Comparison of ENCODE assay signal across 17 cellular contexts in the genomic region with DNA sequence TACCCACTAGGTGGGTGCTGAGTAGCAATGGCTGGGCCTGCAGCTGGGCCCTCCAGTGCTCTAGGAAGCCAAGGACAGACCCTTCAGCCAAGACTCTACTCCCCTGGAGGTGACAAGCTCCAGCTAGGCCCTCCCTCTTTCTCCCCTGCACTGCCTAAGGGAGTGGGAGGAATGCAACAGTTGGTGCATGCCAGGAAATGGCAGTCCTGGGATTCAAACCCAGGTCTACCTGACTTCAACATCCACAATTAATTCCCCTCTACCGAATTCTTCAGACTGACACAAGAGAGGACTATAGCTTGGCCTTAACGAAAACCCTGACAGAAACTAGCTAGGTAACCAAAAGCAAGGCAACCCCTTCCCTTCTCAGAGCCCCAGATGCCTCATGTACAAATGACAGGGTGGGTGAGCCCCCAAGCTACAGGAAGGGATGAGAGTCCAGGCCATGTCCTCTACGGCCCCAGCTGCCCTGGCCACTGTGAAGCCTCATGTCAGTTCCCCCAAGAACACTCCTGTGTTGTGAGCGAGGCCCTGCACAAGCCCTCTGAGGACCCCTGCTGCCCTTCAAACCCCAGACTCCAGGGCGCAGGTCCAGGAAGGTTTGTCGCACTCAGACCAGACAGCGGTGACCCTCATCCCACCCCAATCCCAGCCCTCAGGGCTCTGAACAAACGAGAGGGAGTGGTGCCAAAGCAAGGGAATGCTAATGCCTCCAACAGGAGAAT.
A peak's percentile ranks its signal among the peaks of the same experiment; 100 is the strongest.
DNase-seq lines count a peak whose midpoint lies in the region; ATAC-seq and TF ChIP-seq lines count a peak whose summit lies in the region.
"Had no signal": no experiment of that assay in that cellular context is flagged by ENCODE, and none has a peak within 500 bp of the region (broad histone marks: within the 10 kb centered on the region; RNA-seq: fewer than 3 reads in every experiment).

No MANE protein-coding gene starts in this region.

- peak overlapping the region; percentile 7 for H3K27ac ChIP-seq in DND-41 (ENCODE audit: low read length)
- peak overlapping the region; percentile 90 for H3K27ac ChIP-seq in WERI-Rb-1
- H3K27ac ChIP-seq in left ventricle myocardium inferior (replicated peaks), result peak overlapping the region; percentile 32
- peak overlapping the region; percentile 88 to 94 (median 92) for H3K27ac ChIP-seq in gastrocnemius medialis
- H3K27ac ChIP-seq: suprapubic skin had no signal

- no peak for TF ChIP-seq POLR2A in gastrocnemius medialis (IDR thresholded peaks at IDR 0.05)

- ATAC-seq in DND-41 (ENCODE audit: insufficient read depth, low read depth), result no peak
- ATAC-seq in gastrocnemius medialis, result no peak
- ATAC-seq in HG02852 (IDR thresholded peaks at IDR 0.05; ENCODE audit: unreplicated experiment), result no peak
- ATAC-seq: activated CD4-positive, CD25-positive, alpha-beta regulatory T cell treated with anti-CD3 and anti-CD28 coated beads, Interleukin-2, amount 50 U/mL, for 24 hours; GM12878; PC-3 had no signal

- intact Hi-C loops in left ventricle myocardium inferior (cut with micrococcal nuclease), result no loop called here
- intact Hi-C loops in gastrocnemius medialis (cut with DNase I; ENCODE audit: low total_unique reads), result no loop called here

- H3K36me3 ChIP-seq in DND-41 (ENCODE audit: insufficient read depth, low read length), result no peaks in the 10 kb centered on the region
- H3K36me3 ChIP-seq in WERI-Rb-1, result peaks cover 41% of the 10 kb centered on the region
- H3K36me3 ChIP-seq in left ventricle myocardium inferior, result no peaks in the 10 kb centered on the region
- no peaks in the 10 kb centered on the region for H3K36me3 ChIP-seq in gastrocnemius medialis
- H3K36me3 ChIP-seq: spleen, suprapubic skin had no signal

- H3K9ac ChIP-seq in DND-41 (ENCODE audit: low read depth, low read length), result no peak overlapping the region

- H3K4me3 ChIP-seq in DND-41 (ENCODE audit: low read depth in 1 of 2, low read length in 2 of 2), result no peak overlapping the region
- H3K4me3 ChIP-seq in WERI-Rb-1 (ENCODE audit: low read depth, low read length), result no peak overlapping the region
- no peak overlapping the region for H3K4me3 ChIP-seq in left ventricle myocardium inferior
- no peak overlapping the region for H3K4me3 ChIP-seq in gastrocnemius medialis
- H3K4me3 ChIP-seq: GM12878, spleen, suprapubic skin had no signal

- H4K20me1 ChIP-seq in DND-41 (ENCODE audit: insufficient read depth, low read length), result peaks cover 55% of the 10 kb centered on the region

- H3K27me3 ChIP-seq in DND-41 (ENCODE audit: insufficient read depth, low read length, poor library complexity) (no peaks in the 10 kb centered on the region), WERI-Rb-1 (ENCODE audit: insufficient read depth, low read depth, severe bottlenecking) (no peaks in the 10 kb centered on the region), left ventricle myocardium inferior (ENCODE audit: low read depth) (no peaks in the 10 kb centered on the region), gastrocnemius medialis (no peaks in the 10 kb centered on the region)
- H3K27me3 ChIP-seq: spleen, suprapubic skin had no signal

- DNase-seq in DND-41 (no peak), WERI-Rb-1 (no peak), left ventricle myocardium inferior (no peak), gastrocnemius medialis (no peak), NCI-H1105 treated with DMSO at 0.1 percent for 48 hours (lab: John Stamatoyannopoulos, UW) (no peak), DMS79 (lab: John Stamatoyannopoulos, UW) (no peak)
- DNase-seq: activated T-cell treated with anti-CD3 and anti-CD28 coated beads, Interleukin-2, amount 50 U/mL, for 1 hour; aorta; KG1; NCI-H187; nucleus accumbens; PC-3; spleen had no signal

- no peak overlapping the region for H2AFZ ChIP-seq in DND-41 (ENCODE audit: low read depth, low read length)

- peaks cover 96% of the 10 kb centered on the region for H3K79me2 ChIP-seq in DND-41 (ENCODE audit: insufficient read depth, low read length)

- peaks cover 29% of the 10 kb centered on the region for H3K4me1 ChIP-seq in DND-41 (ENCODE audit: insufficient read depth, low read length)
- H3K4me1 ChIP-seq in left ventricle myocardium inferior, result peaks cover 94% of the 10 kb centered on the region
- H3K4me1 ChIP-seq in gastrocnemius medialis, result peaks cover 81 to 90% of the 10 kb centered on the region in 2 donors

- no peak overlapping the region for H3K4me2 ChIP-seq in DND-41 (ENCODE audit: insufficient read depth, low read length)

- in situ Hi-C loops in gastrocnemius medialis (cut with MboI; ENCODE audit: low sequenced_read_pairs in 4 of 4), result no loop called here

- H3K9me3 ChIP-seq in DND-41 (ENCODE audit: insufficient read depth, low read length, severe bottlenecking) (no peaks in the 10 kb centered on the region), WERI-Rb-1 (ENCODE audit: severe bottlenecking) (no peaks in the 10 kb centered on the region), left ventricle myocardium inferior (replicated peaks) (no peaks in the 10 kb centered on the region), gastrocnemius medialis (no peaks in the 10 kb centered on the region)
- H3K9me3 ChIP-seq: spleen, suprapubic skin had no signal

- TF ChIP-seq CTCF in DND-41 (IDR thresholded peaks at IDR 0.05; ENCODE audit: borderline replicate concordance, extremely low read depth, low read length, poor library complexity, severe bottlenecking) (no peak), WERI-Rb-1 (IDR thresholded peaks at IDR 0.05; ENCODE audit: low read depth, low read length) (no peak), left ventricle myocardium inferior (IDR thresholded peaks at IDR 0.05; ENCODE audit: borderline replicate concordance) (no peak), gastrocnemius medialis (IDR thresholded peaks at IDR 0.05 in 4 of 5, conservative IDR thresholded peaks at IDR 0.05 in 1 of 5) (no peak)

Comparison
In these comparisons a context has a peak if more than half of its experiments do, and no peak if none do; other contexts are left out.
1. H3K27ac ChIP-seq: peak in every context shown above with its lines; median percentile 92 in gastrocnemius medialis; 90 in WERI-Rb-1; 32 in left ventricle myocardium inferior; 7 in DND-41.